ENCODE assay signal across 9 cellular contexts in genomic region chr9:112075009-112075378, GRCh38.
A peak's percentile ranks its signal among the peaks of the same experiment; 100 is the strongest.
DNase-seq lines count a peak whose midpoint lies in the region; ATAC-seq and TF ChIP-seq lines count a peak whose summit lies in the region.
"Had no signal": no experiment of that assay in that cellular context is flagged by ENCODE, and none has a peak within 500 bp of the region (broad histone marks: within the 10 kb centered on the region; RNA-seq: fewer than 3 reads in every experiment).

No MANE protein-coding gene starts in this region.

- H3K79me2 ChIP-seq in PC-9 (ENCODE audit: low read depth), result no peaks in the 10 kb centered on the region

- H3K9me3 ChIP-seq in PC-9 (ENCODE audit: insufficient read depth, low read depth) (no peaks in the 10 kb centered on the region), esophagus squamous epithelium (no peaks in the 10 kb centered on the region), sigmoid colon (no peaks in the 10 kb centered on the region)

- H2AFZ ChIP-seq in PC-9, result no peak overlapping the region
- H2AFZ ChIP-seq: neural progenitor cell had no signal

- no peak for TF ChIP-seq EP300 in sigmoid colon (IDR thresholded peaks at IDR 0.05)

- no peaks in the 10 kb centered on the region for H3K9me2 ChIP-seq in PC-9 (ENCODE audit: insufficient read depth)

- no peak for TF ChIP-seq CTCF in AG10803 (conservative IDR thresholded peaks at IDR 0.05; ENCODE audit: low read length)
- peak; percentile 4; the same call in 1 of the 2 replicates for TF ChIP-seq CTCF in PC-9 (conservative IDR thresholded peaks at IDR 0.05)
- TF ChIP-seq CTCF in esophagus squamous epithelium (IDR thresholded peaks at IDR 0.05), result no peak
- peak in 1 of 4 experiments; percentile 7 for TF ChIP-seq CTCF in sigmoid colon (IDR thresholded peaks at IDR 0.05)

- 10 to 19% methylated on average over 2 of the region's 2 CpGs for WGBS in esophagus squamous epithelium, 2 donors
- 37 to 40% methylated on average over 2 of the region's 2 CpGs for WGBS in sigmoid colon, 2 donors

- intact Hi-C loops in PC-9 (cut with micrococcal nuclease; ENCODE audit: unreplicated experiment), result loop anchor here (2.0 kb wide), 2 partner anchors 62 to 224 kb away; no protein-coding TSS in a partner anchor
- intact Hi-C loops in esophagus squamous epithelium (cut with DNase I), result loop anchor here (5.0 kb wide), 2 partner anchors 183 to 318 kb away; no protein-coding TSS in a partner anchor
- intact Hi-C loops in sigmoid colon (cut with DNase I), result loop anchor here (2.0 to 10.0 kb wide), 4 partner anchors 250 to 590 kb away; partner anchors contain the start of genes DNAJC25, ECPAS and PTGR1

- no peak overlapping the region; the same call in 1 of the 2 replicates for H3K4me2 ChIP-seq in PC-9
- H3K4me2 ChIP-seq: neural progenitor cell had no signal

- no peak for TF ChIP-seq POLR2A in esophagus squamous epithelium (IDR thresholded peaks at IDR 0.05)
- TF ChIP-seq POLR2A in sigmoid colon (IDR thresholded peaks at IDR 0.05), result no peak

- H3K36me3 ChIP-seq in PC-9 (ENCODE audit: low read depth), result no peaks in the 10 kb centered on the region; the same call in 1 of the 2 replicates
- H3K36me3 ChIP-seq in esophagus squamous epithelium, result no peaks in the 10 kb centered on the region
- H3K36me3 ChIP-seq in sigmoid colon, result no peaks in the 10 kb centered on the region
- H3K36me3 ChIP-seq: neural progenitor cell had no signal

- POLR2A ChIA-PET in PC-9 (lab: Charles Lee; ENCODE audit: unreplicated experiment), result interaction anchor here (0.6 to 1.3 kb wide), 8 partner anchors 14 to 411 kb away, joined by 3 to 31 read pairs (median 5); partner anchors contain the start of gene UGCG

- ATAC-seq in HG02759 (IDR thresholded peaks at IDR 0.05; ENCODE audit: unreplicated experiment), result no peak

- peak overlapping the region; percentile 50 for H3K27ac ChIP-seq in PC-9
- H3K27ac ChIP-seq in esophagus squamous epithelium, result peak overlapping the region in 3 of 4 donors; percentile 58 to 67 (median 60)
- H3K27ac ChIP-seq in sigmoid colon, result peak overlapping the region; percentile 72 to 93 (median 82)
- H3K27ac ChIP-seq: neural progenitor cell had no signal

- no peaks in the 10 kb centered on the region for H3K27me3 ChIP-seq in PC-9 (ENCODE audit: insufficient read depth, low read depth)
- no peaks in the 10 kb centered on the region for H3K27me3 ChIP-seq in esophagus squamous epithelium
- H3K27me3 ChIP-seq in sigmoid colon, result no peaks in the 10 kb centered on the region
- H3K27me3 ChIP-seq: neural progenitor cell had no signal

- CTCF ChIA-PET in PC-9 (lab: Charles Lee), result interaction anchor here (0.6 to 2.4 kb wide), 19 partner anchors 33 to 1439 kb away, joined by 3 to 16 read pairs (median 4); partner anchors contain the start of genes PTGR1 and UGCG

- H4K20me1 ChIP-seq in PC-9 (ENCODE audit: insufficient read depth), result no peaks in the 10 kb centered on the region

- BruUV-seq in PC-9 (replicated peaks; lab: Mats Ljungman, UMichigan), result no TSS peak

- DNase-seq in AG10803 (ENCODE audit: low read depth), result peak; percentile 71
- DNase-seq in PC-9, result no peak
- no peak for DNase-seq in esophagus squamous epithelium (lab: John Stamatoyannopoulos, UW)
- no peak for DNase-seq in sigmoid colon
- DNase-seq in 8988T, result no peak
- no peak for DNase-seq in retina
- no peak for DNase-seq in inferior parietal cortex (ENCODE audit: extremely low spot score)

- H3F3A ChIP-seq in PC-9 (ENCODE audit: insufficient read depth, low read depth), result no peaks in the 10 kb centered on the region; the same call in 1 of the 2 replicates

- peaks cover 23% of the 10 kb centered on the region for H3K4me1 ChIP-seq in PC-9 (replicated peaks; ENCODE audit: insufficient read depth)
- H3K4me1 ChIP-seq in esophagus squamous epithelium, result peaks cover 3 to 47% (median 13%) of the 10 kb centered on the region in 3 donors
- peaks cover 0 to 37% (median 30%) of the 10 kb centered on the region in 4 donors for H3K4me1 ChIP-seq in sigmoid colon
- H3K4me1 ChIP-seq: neural progenitor cell had no signal

- H3K4me3 ChIP-seq in AG10803 (ENCODE audit: low read length) (no peak overlapping the region), PC-9 (no peak overlapping the region), esophagus squamous epithelium (no peak overlapping the region), sigmoid colon (peak overlapping the region in 1 of 4 donors; percentile 5)
- H3K4me3 ChIP-seq: neural progenitor cell had no signal
